ENCODE assay signal across 9 cellular contexts in the genomic region with DNA sequence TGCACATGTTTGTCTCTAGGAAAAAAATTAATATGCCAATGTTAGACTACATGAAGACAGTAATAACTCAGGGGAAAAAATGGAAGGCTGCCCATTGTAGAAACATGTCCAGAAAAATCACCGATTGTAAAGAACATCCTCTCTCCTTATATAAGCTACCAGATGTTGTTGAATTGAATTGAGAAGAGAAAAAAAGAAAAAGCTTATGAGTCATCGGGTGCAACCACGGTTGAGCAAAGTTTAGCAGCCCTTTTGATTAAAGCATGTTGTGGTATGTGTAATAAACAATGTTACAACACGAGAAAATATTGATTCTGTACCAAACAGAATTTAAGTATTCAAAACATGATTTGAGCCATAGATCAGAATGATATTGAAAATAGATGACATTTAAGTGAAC.
DNase-seq lines count a peak whose midpoint lies in the region; ATAC-seq and TF ChIP-seq lines count a peak whose summit lies in the region.
"Had no signal": no experiment of that assay in that cellular context is flagged by ENCODE, and none has a peak within 500 bp of the region (broad histone marks: within the 10 kb centered on the region; RNA-seq: fewer than 3 reads in every experiment).

No MANE protein-coding gene starts in this region.

- no peak overlapping the region for H2AFZ ChIP-seq in mesenchymal stem cell (ENCODE audit: low read depth, low read length)

- H3K4me2 ChIP-seq in mesenchymal stem cell (ENCODE audit: low read length, poor library complexity, severe bottlenecking), result no peak overlapping the region

- H3K23ac ChIP-seq in mesenchymal stem cell (ENCODE audit: low read length in 2 of 2), result no peak overlapping the region

- no peak overlapping the region for H2BK5ac ChIP-seq in mesenchymal stem cell (ENCODE audit: low read depth, low read length, poor library complexity, severe bottlenecking)

- no peak overlapping the region for H3K27ac ChIP-seq in mesenchymal stem cell (ENCODE audit: low read length, poor library complexity, severe bottlenecking)

- H3K4me1 Mint-ChIP-seq in Calu3 (ENCODE audit: low read depth, unreplicated experiment), result peaks cover 11% of the 10 kb centered on the region
- H3K4me1 Mint-ChIP-seq in type B pancreatic cell (ENCODE audit: unreplicated experiment), result peaks cover 4% of the 10 kb centered on the region
- H3K4me1 Mint-ChIP-seq: immature natural killer cell had no signal

- TF ChIP-seq CTCF in Calu3 (IDR thresholded peaks at IDR 0.05; ENCODE audit: unreplicated experiment) (no peak), astrocyte of the cerebellum (IDR thresholded peaks at IDR 0.05; ENCODE audit: low read depth, low read length, missing control alignments) (no peak), type B pancreatic cell (conservative IDR thresholded peaks at IDR 0.05) (no peak)

- BruUV-seq in Calu3 (replicated peaks; lab: Mats Ljungman, UMichigan), result no TSS peak

- H3K18ac ChIP-seq in mesenchymal stem cell (ENCODE audit: low read depth in 1 of 2, low read length in 2 of 2), result no peak overlapping the region

- no peaks in the 10 kb centered on the region for H3K4me1 ChIP-seq in mesenchymal stem cell (ENCODE audit: control insufficient read depth, insufficient read depth, low read depth, low read length)

- H2BK15ac ChIP-seq in mesenchymal stem cell (ENCODE audit: low read depth, poor library complexity, severe bottlenecking), result no peak overlapping the region

- no peaks in the 10 kb centered on the region for H3K27me3 Mint-ChIP-seq in Calu3 (ENCODE audit: unreplicated experiment)
- H3K27me3 Mint-ChIP-seq in type B pancreatic cell, result no peaks in the 10 kb centered on the region

- no peak overlapping the region for H4K91ac ChIP-seq in mesenchymal stem cell (ENCODE audit: low read length)

- no peak overlapping the region for H2BK12ac ChIP-seq in mesenchymal stem cell (ENCODE audit: low read length in 2 of 2)

- no peak overlapping the region for H2BK120ac ChIP-seq in mesenchymal stem cell (ENCODE audit: low read depth, low read length)

- ATAC-seq in HG03135 (IDR thresholded peaks at IDR 0.05; ENCODE audit: unreplicated experiment) (no peak), HG03469 (IDR thresholded peaks at IDR 0.05; ENCODE audit: unreplicated experiment) (no peak), HG02763 (IDR thresholded peaks at IDR 0.05; ENCODE audit: unreplicated experiment) (no peak)

- H3K4me3 ChIP-seq in astrocyte of the cerebellum (ENCODE audit: low read depth, low read length) (no peak overlapping the region), mesenchymal stem cell (ENCODE audit: insufficient read depth in 1 of 2, low read depth in 1 of 2, low read length in 2 of 2) (peak overlapping the region in 1 of 2 experiments; percentile 49)

- no peaks in the 10 kb centered on the region for H3K9me3 ChIP-seq in mesenchymal stem cell (ENCODE audit: control insufficient read depth, low read length)

- H3K27me3 ChIP-seq in mesenchymal stem cell (ENCODE audit: control insufficient read depth in 1 of 2, insufficient read depth in 1 of 2, low read length in 2 of 2), result no peaks in the 10 kb centered on the region

- no peak overlapping the region for H3K27ac Mint-ChIP-seq in Calu3 (ENCODE audit: unreplicated experiment)
- H3K27ac Mint-ChIP-seq in type B pancreatic cell, result no peak overlapping the region
- H3K27ac Mint-ChIP-seq: immature natural killer cell had no signal

- H3K14ac ChIP-seq in mesenchymal stem cell (ENCODE audit: low read length in 2 of 2), result no peak overlapping the region

- H3K4me3 Mint-ChIP-seq in Calu3 (ENCODE audit: low read depth, unreplicated experiment), result peak overlapping the region; percentile 10
- no peak overlapping the region for H3K4me3 Mint-ChIP-seq in type B pancreatic cell

- H3K79me1 ChIP-seq in mesenchymal stem cell (replicated peaks; ENCODE audit: low read length, poor library complexity, severe bottlenecking), result no peaks in the 10 kb centered on the region

- no peak overlapping the region for H3K4ac ChIP-seq in mesenchymal stem cell (ENCODE audit: low read depth in 1 of 2, low read length in 2 of 2)

- in situ Hi-C loops in astrocyte of the cerebellum (cut with HindIII; ENCODE audit: low sequenced_read_pairs), result no loop called here

- H4K8ac ChIP-seq in mesenchymal stem cell (ENCODE audit: low read length), result no peak overlapping the region

- H3K9ac ChIP-seq in mesenchymal stem cell (ENCODE audit: low read length), result peak overlapping the region; percentile 39

- no peaks in the 10 kb centered on the region for H3K36me3 ChIP-seq in mesenchymal stem cell (ENCODE audit: control insufficient read depth in 1 of 2, insufficient read depth in 2 of 2, low read depth in 1 of 2, low read length in 2 of 2)

- H2AK5ac ChIP-seq in mesenchymal stem cell (ENCODE audit: low read length, severe bottlenecking), result no peak overlapping the region

- CTCF ChIA-PET in Calu3 (lab: Charles Lee), result interaction anchor here (0.7 kb wide), 1 partner anchor 180 kb away, joined by 3 read pairs; no protein-coding TSS in a partner anchor

- 19% methylated on average over 2 of the region's 4 CpGs for WGBS in mesenchymal stem cell

- DNase-seq in Calu3 (no peak), HT1080 (ENCODE audit: low read depth) (peak; percentile 74), astrocyte of the cerebellum (ENCODE audit: low read depth) (peak; percentile 53), mesenchymal stem cell (peak; percentile 77), type B pancreatic cell (ENCODE audit: extremely low spot score, unreplicated experiment) (no peak)
- DNase-seq: immature natural killer cell had no signal

- H3K36me3 Mint-ChIP-seq in Calu3 (ENCODE audit: insufficient read depth, unreplicated experiment), result no peaks in the 10 kb centered on the region
- H3K36me3 Mint-ChIP-seq in type B pancreatic cell, result no peaks in the 10 kb centered on the region

- intact Hi-C loops in Calu3 (cut with micrococcal nuclease; ENCODE audit: unreplicated experiment), result no loop called here

- no peaks in the 10 kb centered on the region for H3K9me3 Mint-ChIP-seq in Calu3 (ENCODE audit: low read depth, unreplicated experiment)
- no peaks in the 10 kb centered on the region for H3K9me3 Mint-ChIP-seq in type B pancreatic cell
- H3K9me3 Mint-ChIP-seq: immature natural killer cell had no signal

Comparison
In these comparisons a context has a peak if more than half of its experiments do, and no peak if none do; other contexts are left out.
1. DNase-seq: peak in HT1080 (single experiment), astrocyte of the cerebellum (single experiment) and mesenchymal stem cell (single experiment); none in Calu3 (single experiment) and type B pancreatic cell (single experiment).